ENCODE assay signal across 6 cellular contexts in the genomic region with DNA sequence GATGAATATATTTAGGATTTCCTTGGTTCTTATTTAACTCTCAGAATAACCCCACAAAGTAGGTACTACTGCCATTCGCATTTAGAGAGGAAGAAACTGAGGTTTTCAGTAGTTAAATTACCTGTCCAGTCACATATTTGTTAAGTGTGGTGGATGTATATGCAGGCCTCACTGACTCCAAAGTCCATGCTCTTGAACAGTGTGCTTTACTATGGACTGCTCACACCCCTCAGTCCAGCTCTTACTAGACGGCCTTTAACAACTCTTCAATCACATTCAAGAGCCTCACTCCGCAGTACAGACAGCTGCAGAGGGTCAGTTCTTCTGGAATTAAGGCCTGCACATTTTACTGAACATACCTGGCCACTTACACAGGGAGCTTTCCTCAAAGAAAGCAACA.
"Had no signal": no experiment of that assay in that cellular context is flagged by ENCODE, and none has a peak within 500 bp of the region (broad histone marks: within the 10 kb centered on the region; RNA-seq: fewer than 3 reads in every experiment).

No MANE protein-coding gene starts in this region.

- H3K4me3 ChIP-seq: K562 had no signal

- DNase-seq: IMR-90, KBM-7, KG1 had no signal

- FAIRE-seq: HTR-8/SVneo, K562 had no signal

- H3K27ac ChIP-seq: HL-60 had no signal

- ATAC-seq: K562 had no signal
